ENCODE assay signal across 12 cellular contexts in the genomic region with DNA sequence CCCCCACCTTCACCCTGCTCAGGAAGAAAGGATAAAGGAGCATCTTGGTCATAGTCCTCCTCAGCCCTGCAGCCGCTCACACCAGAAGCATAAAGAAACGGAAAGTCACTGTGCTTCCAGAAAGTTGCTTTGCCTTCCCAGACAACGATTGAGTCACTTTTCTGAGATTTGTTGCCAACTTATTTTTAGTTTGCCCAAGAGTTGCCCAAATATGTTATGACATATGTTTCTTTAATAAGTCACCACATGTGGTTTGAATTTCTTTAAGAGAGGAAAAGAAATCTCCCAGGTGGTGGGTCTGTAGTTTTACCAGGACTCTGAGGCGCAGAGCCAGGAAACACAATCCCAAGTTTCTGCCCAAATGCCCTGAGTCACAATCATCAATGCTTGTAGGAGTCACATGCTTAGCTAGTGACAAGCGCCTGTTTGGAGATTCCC.
DNase-seq lines count a peak whose midpoint lies in the region; ATAC-seq, FAIRE-seq and TF ChIP-seq lines count a peak whose summit lies in the region.
"Had no signal": no experiment of that assay in that cellular context is flagged by ENCODE, and none has a peak within 500 bp of the region (broad histone marks: within the 10 kb centered on the region; RNA-seq: fewer than 3 reads in every experiment).

No MANE protein-coding gene starts in this region.

- in situ Hi-C loops in GM12878 (cut with MboI) = loop anchor here (5.0 kb wide), 1 partner anchor 238 kb away; no protein-coding TSS in a partner anchor

- peaks cover 10% of the 10 kb centered on the region; the same call in 2 of the 3 replicates for H3K9me3 ChIP-seq in GM12878 (replicated peaks; ENCODE audit: control insufficient read depth, insufficient read depth, low read length)
- H3K9me3 ChIP-seq in vagina = peaks cover 4% of the 10 kb centered on the region

- no peaks in the 10 kb centered on the region for H3K36me3 ChIP-seq in GM12878 (ENCODE audit: control insufficient read depth in 2 of 2, insufficient read depth in 2 of 2, low read length in 1 of 2)
- H3K36me3 ChIP-seq in vagina = no peaks in the 10 kb centered on the region
- H3K36me3 ChIP-seq: cardiac muscle cell had no signal

- H3K27me3 ChIP-seq in GM12878 (replicated peaks in 1 of 2; ENCODE audit: control insufficient read depth in 2 of 2, insufficient read depth in 2 of 2, low read length in 1 of 2) (no peaks in the 10 kb centered on the region), vagina (no peaks in the 10 kb centered on the region)
- H3K27me3 ChIP-seq: cardiac muscle cell had no signal

- TF ChIP-seq RAD21 in GM12878 (IDR thresholded peaks at IDR 0.05; ENCODE audit: insufficient read depth, low read depth, low read length) = no peak

- no TSS peak for BruUV-seq in GM12878 (replicated peaks; lab: Mats Ljungman, UMichigan)

- RAD21 ChIA-PET in GM12878 (lab: Charles Lee; ENCODE audit: unreplicated experiment) = interaction anchor here (1.3 kb wide), 1 partner anchor 118 kb away, joined by 3 read pairs; no protein-coding TSS in a partner anchor

- TF ChIP-seq POLR2A in GM12878 (IDR thresholded peaks at IDR 0.05; ENCODE audit: low read depth, low read length) (no peak), vagina (IDR thresholded peaks at IDR 0.05) (no peak)

- H3K4me3 ChIP-seq in GM12878 = no peak overlapping the region
- H3K4me3 ChIP-seq in vagina = peak overlapping the region in 1 of 2 donors; percentile 5
- H3K4me3 ChIP-seq: cardiac muscle cell had no signal

- TF ChIP-seq CTCF in GM12878 (IDR thresholded peaks at IDR 0.05 in 2 of 3, conservative IDR thresholded peaks at IDR 0.05 in 1 of 3; ENCODE audit: control insufficient read depth in 2 of 3, extremely low read depth in 1 of 3, insufficient read depth in 1 of 3, low read depth in 3 of 3, low read length in 3 of 3) (no peak), vagina (IDR thresholded peaks at IDR 0.05) (no peak)

- H2AFZ ChIP-seq in GM12878 (ENCODE audit: control insufficient read depth, low read depth, low read length) = peak overlapping the region; percentile 29

- H3K79me2 ChIP-seq in GM12878 (ENCODE audit: control insufficient read depth, insufficient read depth, low read length) = no peaks in the 10 kb centered on the region

- peaks cover 4% of the 10 kb centered on the region; the same call in 1 of the 2 replicates for H3K4me1 ChIP-seq in GM12878 (ENCODE audit: control insufficient read depth, insufficient read depth, low read length)
- H3K4me1 ChIP-seq in vagina = no peaks in the 10 kb centered on the region

- H3K27ac ChIP-seq in GM12878 (ENCODE audit: control insufficient read depth, insufficient read depth) (no peak overlapping the region), vagina (peak overlapping the region; percentile 69)
- H3K27ac ChIP-seq: 22Rv1, cardiac muscle cell had no signal

- DNase-seq in DMS 273 (lab: John Stamatoyannopoulos, UW; ENCODE audit: unreplicated experiment) = peak; percentile 31
- no peak for DNase-seq in DMS 273 treated with DMSO at 0.1 percent for 48 hours (lab: John Stamatoyannopoulos, UW)
- no peak for DNase-seq in GM12878 (ENCODE audit: low read depth, low spot score)
- DNase-seq in inferior parietal cortex (ENCODE audit: extremely low spot score) = peak; percentile 24
- no peak for DNase-seq in vagina (ENCODE audit: extremely low spot score in 2 of 2)
- no peak for DNase-seq in NCI-H2081 (lab: John Stamatoyannopoulos, UW)
- no peak for DNase-seq in NK-92 treated with Interleukin-12 subunit alpha and Interleukin-12 subunit beta, amount 100 ng/mL, for 24 hours (lab: John Stamatoyannopoulos, UW)
- DNase-seq: T-helper 1 cell had no signal

- CTCF ChIA-PET in GM12878 (lab: Yijun Ruan, JAX) = interaction anchor here (2.7 kb wide), 1 partner anchor 62 kb away, joined by 9 read pairs; no protein-coding TSS in a partner anchor

- TF ChIP-seq EP300 in GM12878 (IDR thresholded peaks at IDR 0.05; ENCODE audit: borderline replicate concordance in 1 of 2, control insufficient read depth in 1 of 2, low read depth in 2 of 2, low read length in 2 of 2) = no peak

- H3K9ac ChIP-seq in GM12878 (ENCODE audit: control insufficient read depth, insufficient read depth, low read length) = no peak overlapping the region

- intact Hi-C loops in GM12878 (cut with micrococcal nuclease; ENCODE audit: unreplicated experiment) = no loop called here
- intact Hi-C loops in vagina (cut with DNase I) = loop anchor here (5.0 to 10.0 kb wide), 2 partner anchors 65 to 233 kb away; partner anchors contain the start of gene LRCH1

- POLR2A ChIA-PET in GM12878 (lab: Charles Lee) = no interaction called here

- 66% methylated on average over 5 of the region's 5 CpGs for whole genome bisulfite sequencing in GM12878 (ENCODE audit: insufficient coverage, insufficient replicate concordance, low lambda C conversion rate, missing lambda C conversion rate)

- FAIRE-seq in GM12878 (lab: Jason Lieb, UNC) = no peak
- FAIRE-seq: GM19239 had no signal

- SMC1A ChIA-PET in GM12878 (lab: Charles Lee; ENCODE audit: uncharacterized antibody, unreplicated experiment) = interaction anchor here (1.1 to 2.5 kb wide), 5 partner anchors 9 to 238 kb away, joined by 3 to 9 read pairs (median 5); partner anchors contain the start of gene LRCH1

- ATAC-seq in GM12878 = no peak
- ATAC-seq in GM19324 (IDR thresholded peaks at IDR 0.05; ENCODE audit: low FRiP score, unreplicated experiment) = no peak

- H4K20me1 ChIP-seq in GM12878 (ENCODE audit: control insufficient read depth, insufficient read depth) = no peaks in the 10 kb centered on the region

- H3K4me2 ChIP-seq in GM12878 (ENCODE audit: control insufficient read depth, insufficient read depth) = no peak overlapping the region; the same call in 1 of the 2 replicates

TF ChIP-seq in GM12878, 131 proteins besides CTCF, POLR2A, EP300 and RAD21 (continues in another document):
- TF ChIP-seq NFYA (IDR thresholded peaks at IDR 0.05; ENCODE audit: borderline replicate concordance, low read depth, low read length) (no peak), RFX5 (IDR thresholded peaks at IDR 0.05; ENCODE audit: low read depth, low read length) (no peak), ETV6 (conservative IDR thresholded peaks at IDR 0.05 in 1 of 2, IDR thresholded peaks at IDR 0.05 in 1 of 2; ENCODE audit: borderline replicate concordance in 1 of 2, low read depth in 1 of 2) (no peak), KAT2A (conservative IDR thresholded peaks at IDR 0.05; ENCODE audit: control insufficient read depth, low read depth, low read length) (no peak), ATF7 (IDR thresholded peaks at IDR 0.05; ENCODE audit: low read depth) (no peak), STAT3 (IDR thresholded peaks at IDR 0.05; ENCODE audit: low read depth, low read length) (no peak), HSF1 (IDR thresholded peaks at IDR 0.05; ENCODE audit: low read depth, low read length) (no peak), SMARCA5 (IDR thresholded peaks at IDR 0.05) (no peak), NKRF (conservative IDR thresholded peaks at IDR 0.05) (no peak), NR2C2 (IDR thresholded peaks at IDR 0.05; ENCODE audit: borderline replicate concordance, control insufficient read depth, insufficient read length, low read depth) (no peak), EZH2 (IDR thresholded peaks at IDR 0.05; ENCODE audit: borderline replicate concordance, control insufficient read depth, low read depth, low read length) (no peak)
- TF ChIP-seq, protein P1, sequence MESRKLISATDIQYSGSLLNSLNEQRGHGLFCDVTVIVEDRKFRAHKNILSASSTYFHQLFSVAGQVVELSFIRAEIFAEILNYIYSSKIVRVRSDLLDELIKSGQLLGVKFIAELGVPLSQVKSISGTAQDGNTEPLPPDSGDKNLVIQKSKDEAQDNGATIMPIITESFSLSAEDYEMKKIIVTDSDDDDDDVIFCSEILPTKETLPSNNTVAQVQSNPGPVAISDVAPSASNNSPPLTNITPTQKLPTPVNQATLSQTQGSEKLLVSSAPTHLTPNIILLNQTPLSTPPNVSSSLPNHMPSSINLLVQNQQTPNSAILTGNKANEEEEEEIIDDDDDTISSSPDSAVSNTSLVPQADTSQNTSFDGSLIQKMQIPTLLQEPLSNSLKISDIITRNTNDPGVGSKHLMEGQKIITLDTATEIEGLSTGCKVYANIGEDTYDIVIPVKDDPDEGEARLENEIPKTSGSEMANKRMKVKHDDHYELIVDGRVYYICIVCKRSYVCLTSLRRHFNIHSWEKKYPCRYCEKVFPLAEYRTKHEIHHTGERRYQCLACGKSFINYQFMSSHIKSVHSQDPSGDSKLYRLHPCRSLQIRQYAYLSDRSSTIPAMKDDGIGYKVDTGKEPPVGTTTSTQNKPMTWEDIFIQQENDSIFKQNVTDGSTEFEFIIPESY (IDR thresholded peaks at IDR 0.05) = no peak

Comparison
In these comparisons a context has a peak if more than half of its experiments do, and no peak if none do; other contexts are left out.
1. DNase-seq: peak in DMS 273 (single experiment) and inferior parietal cortex (single experiment); none in DMS 273 treated with DMSO at 0.1 percent for 48 hours (single experiment), GM12878 (single experiment), vagina (0 of 2), NCI-H2081 (0 of 2) and NK-92 treated with Interleukin-12 subunit alpha and Interleukin-12 subunit beta, amount 100 ng/mL, for 24 hours (single experiment).